In genomic region chr11:77065878-77066228, GRCh38 we compare ENCODE assay signal across 8 cellular contexts. TPM values are rescaled to one million over a fixed set of nuclear protein-coding genes. Genes with fewer than 3 reads are reported as not detected.
A peak's percentile ranks its signal among the peaks of the same experiment; 100 is the strongest.
DNase-seq lines count a peak whose midpoint lies in the region; ATAC-seq and TF ChIP-seq lines count a peak whose summit lies in the region.

No MANE protein-coding gene starts in this region.

- no peaks in the 10 kb centered on the region for H3K9me3 ChIP-seq in T-helper 17 cell (ENCODE audit: control insufficient read depth, low read length, poor library complexity, severe bottlenecking)

- DNase-seq in activated CD4-positive, alpha-beta T cell treated with anti-CD3 and anti-CD28 coated beads for 36 hours, result peak; percentile 43
- DNase-seq in activated CD4-positive, alpha-beta T cell treated with anti-CD3 and anti-CD28 coated beads for 1 hour, result no peak
- DNase-seq in T-helper 17 cell, result no peak
- DNase-seq in fibroblast of pulmonary artery (ENCODE audit: low read depth), result peak; percentile 73
- DNase-seq in nephron progenitor cell, result peak; percentile 32
- DNase-seq in D341Med (ENCODE audit: low spot score), result no peak
- no peak for DNase-seq in activated CD4-positive, alpha-beta T cell treated with anti-CD3 and anti-CD28 coated beads for 4 hours
- DNase-seq in A172 (ENCODE audit: low spot score), result no peak

- H3K4me3 ChIP-seq in fibroblast of pulmonary artery (replicated peaks; ENCODE audit: low read depth, low read length), result peak overlapping the region; percentile 62

- peaks cover 4% of the 10 kb centered on the region for H3K9me3 Mint-ChIP-seq in activated CD4-positive, alpha-beta T cell treated with anti-CD3 and anti-CD28 coated beads for 36 hours (ENCODE audit: low read depth)
- H3K9me3 Mint-ChIP-seq in nephron progenitor cell, result peaks cover 13% of the 10 kb centered on the region

- no peaks in the 10 kb centered on the region for H3K36me3 Mint-ChIP-seq in activated CD4-positive, alpha-beta T cell treated with anti-CD3 and anti-CD28 coated beads for 36 hours (ENCODE audit: low read depth)
- H3K36me3 Mint-ChIP-seq in T-helper 17 cell (ENCODE audit: low read depth), result no peaks in the 10 kb centered on the region
- H3K36me3 Mint-ChIP-seq in nephron progenitor cell (ENCODE audit: low read depth), result no peaks in the 10 kb centered on the region

- H3K4me3 Mint-ChIP-seq in activated CD4-positive, alpha-beta T cell treated with anti-CD3 and anti-CD28 coated beads for 36 hours, result peak overlapping the region; percentile 75
- H3K4me3 Mint-ChIP-seq in T-helper 17 cell (peak overlapping the region; percentile 90), nephron progenitor cell (peak overlapping the region; percentile 91)

- intact Hi-C loops in activated CD4-positive, alpha-beta T cell treated with anti-CD3 and anti-CD28 coated beads for 36 hours (cut with DNase I, micrococcal nuclease), result loop anchor here (1.0 to 2.0 kb wide), 5 partner anchors 19 to 621 kb away; partner anchors contain the start of genes ACER3 (in 1 of the 2) and EMSY (in 1 of the 2)

- POLR2A ChIA-PET in activated CD4-positive, alpha-beta T cell treated with anti-CD3 and anti-CD28 coated beads for 36 hours (lab: Charles Lee), result no interaction called here

- TF ChIP-seq CTCF in fibroblast of pulmonary artery (IDR thresholded peaks at IDR 0.05; ENCODE audit: low read length, missing control alignments) (no peak), nephron progenitor cell (IDR thresholded peaks at IDR 0.05) (no peak)

- peak; percentile 4 for ATAC-seq in activated CD4-positive, alpha-beta T cell treated with anti-CD3 and anti-CD28 coated beads for 36 hours
- no peak for ATAC-seq in T-helper 17 cell

- no peaks in the 10 kb centered on the region for H3K27me3 Mint-ChIP-seq in activated CD4-positive, alpha-beta T cell treated with anti-CD3 and anti-CD28 coated beads for 36 hours
- no peaks in the 10 kb centered on the region for H3K27me3 Mint-ChIP-seq in T-helper 17 cell
- peaks cover 7% of the 10 kb centered on the region for H3K27me3 Mint-ChIP-seq in nephron progenitor cell (ENCODE audit: low read depth, poor library complexity)

- CTCF ChIA-PET in activated CD4-positive, alpha-beta T cell treated with anti-CD3 and anti-CD28 coated beads for 36 hours (lab: Charles Lee), result interaction anchor here (1.1 to 3.7 kb wide), 4 partner anchors 14 to 25 kb away, joined by 4 to 24 read pairs (median 12); no protein-coding TSS in a partner anchor

- peak overlapping the region; percentile 78 for H3K27ac Mint-ChIP-seq in activated CD4-positive, alpha-beta T cell treated with anti-CD3 and anti-CD28 coated beads for 36 hours
- H3K27ac Mint-ChIP-seq in T-helper 17 cell (peak overlapping the region; percentile 67), nephron progenitor cell (peak overlapping the region; percentile 69)

- H3K4me1 Mint-ChIP-seq in activated CD4-positive, alpha-beta T cell treated with anti-CD3 and anti-CD28 coated beads for 36 hours, result peaks cover 4% of the 10 kb centered on the region
- H3K4me1 Mint-ChIP-seq in T-helper 17 cell (peaks cover 8% of the 10 kb centered on the region), nephron progenitor cell (peaks cover 41% of the 10 kb centered on the region)

RNA-seq across cellular contexts. Expression of gene CAPN5, which starts 0.9 kb away (rescaled TPM):
- total RNA-seq in activated CD4-positive, alpha-beta T cell treated with anti-CD3 and anti-CD28 coated beads for 36 hours, result under 1 TPM; 0.62 to 0.76 TPM
- total RNA-seq in T-helper 17 cell, result 1 to 10 TPM; 2.5 to 3.0 TPM
- 15.2 and 18.3 TPM in 2 replicates for total RNA-seq in A172 (2014; rRNA removed; shearing (Covaris generic))

RNA-seq across cellular contexts. Expression of gene B3GNT6, which starts 31.7 kb away (rescaled TPM):
- not detected for total RNA-seq in activated CD4-positive, alpha-beta T cell treated with anti-CD3 and anti-CD28 coated beads for 36 hours
- total RNA-seq in T-helper 17 cell, result not detected
- not detected in 2 replicates for total RNA-seq in A172 (2014; rRNA removed; shearing (Covaris generic))

RNA-seq across cellular contexts. Expression of gene OMP, which starts 36.8 kb away (rescaled TPM):
- not detected for total RNA-seq in activated CD4-positive, alpha-beta T cell treated with anti-CD3 and anti-CD28 coated beads for 36 hours
- not detected for total RNA-seq in T-helper 17 cell
- not detected in 2 replicates for total RNA-seq in A172 (2014; rRNA removed; shearing (Covaris generic))

Comparison
In these comparisons a context has a peak if more than half of its experiments do, and no peak if none do; other contexts are left out.
1. DNase-seq: peak in activated CD4-positive, alpha-beta T cell treated with anti-CD3 and anti-CD28 coated beads for 36 hours (single experiment), fibroblast of pulmonary artery (single experiment) and nephron progenitor cell (single experiment); none in activated CD4-positive, alpha-beta T cell treated with anti-CD3 and anti-CD28 coated beads for 1 hour (single experiment), T-helper 17 cell (0 of 3), D341Med (single experiment), activated CD4-positive, alpha-beta T cell treated with anti-CD3 and anti-CD28 coated beads for 4 hours (0 of 2) and A172 (single experiment).
2. Peak in every context shown above with its lines, with median percentiles within 50 percentile points of each other: H3K27ac Mint-ChIP-seq and H3K4me3 Mint-ChIP-seq.